1 cellular context compared by ENCODE assay signal in genomic region chr2:217433522-217433921, GRCh38.
TF ChIP-seq lines count a peak whose summit lies in the region.

No MANE protein-coding gene starts in this region.

TF ChIP-seq in IMR-90, 13 proteins besides CTCF, POLR2A, EP300 and RAD21 (continued from another document):
- TF ChIP-seq USF2 (IDR thresholded peaks at IDR 0.05; ENCODE audit: low read depth, low read length) (no peak), BHLHE40 (IDR thresholded peaks at IDR 0.05; ENCODE audit: low read depth, low read length) (no peak), CEBPB (IDR thresholded peaks at IDR 0.05; ENCODE audit: low read depth, low read length) (no peak), CHD1 (IDR thresholded peaks at IDR 0.05; ENCODE audit: low read depth, low read length) (no peak), FOS (IDR thresholded peaks at IDR 0.05; ENCODE audit: low read depth, low read length) (no peak), MAZ (IDR thresholded peaks at IDR 0.05; ENCODE audit: borderline replicate concordance, low read depth, low read length) (no peak), MXI1 (IDR thresholded peaks at IDR 0.05; ENCODE audit: borderline replicate concordance, low read depth, low read length) (no peak), RFX5 (IDR thresholded peaks at IDR 0.05; ENCODE audit: low read depth, low read length) (no peak), MAFK (IDR thresholded peaks at IDR 0.05; ENCODE audit: low read depth, low read length) (no peak)
